Comparison of ENCODE assay signal across 22 cellular contexts in the genomic region with DNA sequence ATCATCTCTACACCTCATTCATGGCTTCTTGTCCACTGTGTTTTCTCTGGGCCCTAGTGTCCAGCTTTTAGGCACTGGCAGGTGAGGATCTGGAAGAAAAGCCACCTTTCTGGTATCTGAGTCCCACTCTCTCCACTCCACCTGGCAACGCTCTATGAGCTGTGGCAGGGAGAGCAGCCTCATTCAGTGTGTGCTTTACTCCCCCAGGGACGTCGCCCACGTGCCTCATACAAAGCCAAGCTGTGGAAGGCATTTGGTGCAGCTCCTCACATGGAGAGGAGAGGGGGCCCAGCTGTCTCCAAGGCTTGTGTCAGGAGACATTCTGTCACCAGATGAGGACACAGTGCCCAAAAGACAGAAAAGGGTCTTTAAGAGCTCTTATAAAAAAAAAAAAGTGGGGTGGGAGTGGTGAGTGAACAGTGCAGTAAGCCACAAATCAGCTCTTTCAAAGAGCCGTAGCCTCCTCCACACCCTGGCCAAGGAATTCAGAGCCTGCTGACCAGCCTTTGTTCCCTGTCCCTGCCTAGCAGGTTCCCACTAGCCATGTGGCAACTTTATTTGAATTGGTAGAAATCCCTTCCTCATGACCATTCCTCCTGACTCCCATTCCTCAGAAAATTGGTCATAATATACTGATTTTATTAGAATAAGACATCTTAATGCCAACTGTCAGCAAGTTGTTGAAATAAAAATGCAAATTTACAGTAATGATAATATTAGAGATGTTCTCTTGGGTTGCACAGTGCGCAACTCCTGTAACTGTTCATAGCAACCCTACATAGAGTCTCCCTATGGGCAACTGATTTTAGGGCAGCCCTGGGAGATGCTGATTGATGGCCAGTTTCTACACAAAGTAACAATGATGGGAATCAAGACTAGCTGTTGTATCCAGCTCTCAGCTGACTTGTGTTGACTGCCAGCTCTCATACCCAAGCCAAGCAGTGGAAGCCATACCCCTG. TPM values are rescaled to one million over a fixed set of nuclear protein-coding genes. Genes with fewer than 3 reads are reported as not detected.
DNase-seq lines count a peak whose midpoint lies in the region; ATAC-seq and TF ChIP-seq lines count a peak whose summit lies in the region.
"Had no signal": no experiment of that assay in that cellular context is flagged by ENCODE, and none has a peak within 500 bp of the region (broad histone marks: within the 10 kb centered on the region; RNA-seq: fewer than 3 reads in every experiment).

No MANE protein-coding gene starts in this region.

- peaks cover 2% of the 10 kb centered on the region for H4K20me1 ChIP-seq in mammary epithelial cell (ENCODE audit: insufficient read depth, low read length)

- CTCF ChIA-PET in mammary epithelial cell (lab: Charles Lee; ENCODE audit: low non-redundant PET) = no interaction called here
- CTCF ChIA-PET in MCF 10A (lab: Yijun Ruan, JAX) = interaction anchor here (0.6 kb wide), 1 partner anchor 135 kb away, joined by 4 read pairs; no protein-coding TSS in a partner anchor

- dilution Hi-C loops in mammary epithelial cell (cut with HindIII; ENCODE audit: low sequenced_read_pairs) = no loop called here

- POLR2A ChIA-PET in MCF 10A (lab: Yijun Ruan, JAX) = interaction anchor here (0.7 kb wide), 1 partner anchor 13 kb away, joined by 3 read pairs; no protein-coding TSS in a partner anchor

- no peaks in the 10 kb centered on the region for H3K79me2 ChIP-seq in mammary epithelial cell (ENCODE audit: insufficient read depth, low read length)

- H3K36me3 Mint-ChIP-seq in MCF 10A (ENCODE audit: insufficient read depth, unreplicated experiment) (peaks cover 20% of the 10 kb centered on the region), type B pancreatic cell (no peaks in the 10 kb centered on the region)
- H3K36me3 Mint-ChIP-seq: activated naive CD4-positive, alpha-beta T cell treated with anti-CD3 and anti-CD28 coated beads, Interleukin-2, amount 10 ng/mL, durations not matched to agents 7 days and 5 days; immature natural killer cell; memory B cell; natural killer cell treated with Interleukin-12 subunit alpha and Interleukin-12 subunit beta and Interleukin-15 and Interleukin-18, amount 100 ng/mL, for 72 hours had no signal

- H3K9ac ChIP-seq in mammary epithelial cell (ENCODE audit: insufficient read depth, low read length) = no peak overlapping the region

- 74% methylated on average over 6 of the region's 6 CpGs for WGBS in mammary epithelial cell (ENCODE audit: low coverage, missing lambda C conversion rate)

- H3K9me3 ChIP-seq in mammary epithelial cell (replicated peaks; ENCODE audit: insufficient read depth, low read length) = no peaks in the 10 kb centered on the region
- H3K9me3 ChIP-seq: body of pancreas, esophagus muscularis mucosa, MG63 had no signal

- in situ Hi-C loops in mammary epithelial cell (cut with MboI; ENCODE audit: low sequenced_read_pairs in 2 of 2) = no loop called here

- no peaks in the 10 kb centered on the region for H3K36me3 ChIP-seq in mammary epithelial cell (ENCODE audit: insufficient read depth, low read length)
- H3K36me3 ChIP-seq: MG63 had no signal

- peaks cover 40% of the 10 kb centered on the region for H3K4me1 Mint-ChIP-seq in MCF 10A (ENCODE audit: insufficient read depth, unreplicated experiment)
- H3K4me1 Mint-ChIP-seq in type B pancreatic cell (ENCODE audit: unreplicated experiment) = peaks cover 10% of the 10 kb centered on the region
- H3K4me1 Mint-ChIP-seq: immature natural killer cell, memory B cell had no signal

- no peak overlapping the region for H3K27ac ChIP-seq in mammary epithelial cell (ENCODE audit: insufficient read depth, low read depth, low read length)
- H3K27ac ChIP-seq: body of pancreas, esophagus muscularis mucosa, SK-N-MC had no signal

- intact Hi-C loops in mammary epithelial cell (cut with micrococcal nuclease) (no loop called here), MCF 10A (cut with micrococcal nuclease) (no loop called here)

- TF ChIP-seq CTCF in mammary epithelial cell (conservative IDR thresholded peaks at IDR 0.05 in 1 of 2, IDR thresholded peaks at IDR 0.05 in 1 of 2; ENCODE audit: extremely low read depth in 1 of 2, insufficient read depth in 1 of 2, low read depth in 1 of 2, low read length in 2 of 2) = no peak
- no peak for TF ChIP-seq CTCF in MCF 10A (IDR thresholded peaks at IDR 0.05; ENCODE audit: unreplicated experiment)
- no peak for TF ChIP-seq CTCF in type B pancreatic cell (conservative IDR thresholded peaks at IDR 0.05)

- H3K9me3 Mint-ChIP-seq in MCF 10A (ENCODE audit: unreplicated experiment) (no peaks in the 10 kb centered on the region), type B pancreatic cell (no peaks in the 10 kb centered on the region)
- H3K9me3 Mint-ChIP-seq: activated naive CD4-positive, alpha-beta T cell treated with anti-CD3 and anti-CD28 coated beads, Interleukin-2, amount 10 ng/mL, durations not matched to agents 7 days and 5 days; immature natural killer cell; memory B cell; natural killer cell treated with Interleukin-12 subunit alpha and Interleukin-12 subunit beta and Interleukin-15 and Interleukin-18, amount 100 ng/mL, for 72 hours had no signal

- BruUV-seq in mammary epithelial cell (replicated peaks; lab: Mats Ljungman, UMichigan) = no TSS peak
- BruUV-seq in MCF 10A (replicated peaks; lab: Mats Ljungman, UMichigan) = no TSS peak

- no peak overlapping the region for H3K4me2 ChIP-seq in mammary epithelial cell (ENCODE audit: insufficient read depth, low read depth, low read length)

- H3K27me3 ChIP-seq in mammary epithelial cell (ENCODE audit: insufficient read depth, low read length) = peaks cover 8% of the 10 kb centered on the region
- H3K27me3 ChIP-seq: body of pancreas, esophagus muscularis mucosa, MG63 had no signal

- no peak overlapping the region for H3K4me3 ChIP-seq in mammary epithelial cell (replicated peaks in 1 of 3; ENCODE audit: insufficient read depth in 1 of 3, low read depth in 2 of 3, low read length in 3 of 3)
- H3K4me3 ChIP-seq: body of pancreas, esophagus muscularis mucosa, MG63, SK-N-MC had no signal

- peaks cover 17% of the 10 kb centered on the region for H3K4me1 ChIP-seq in mammary epithelial cell (ENCODE audit: insufficient read depth, low read length)
- H3K4me1 ChIP-seq: body of pancreas, esophagus muscularis mucosa had no signal

- H3K27me3 Mint-ChIP-seq in MCF 10A (ENCODE audit: insufficient read depth, unreplicated experiment) = no peaks in the 10 kb centered on the region
- peaks cover 3% of the 10 kb centered on the region for H3K27me3 Mint-ChIP-seq in type B pancreatic cell

- DNase-seq in mammary epithelial cell (peak; percentile 42), MCF 10A (ENCODE audit: unreplicated experiment) (no peak), anterior cingulate cortex (lab: John Stamatoyannopoulos, UW) (peak in 36 of 58 donors; percentile 9 to 79 (median 32)), medulla oblongata (ENCODE audit: extremely low spot score) (peak; percentile 85), type B pancreatic cell (ENCODE audit: extremely low spot score, unreplicated experiment) (no peak), COR-L47 (lab: John Stamatoyannopoulos, UW) (no peak)
- no peak for DNase-seq in activated CD8-positive, alpha-beta memory T cell treated with anti-CD3 and anti-CD28 coated beads for 24 hours
- DNase-seq: activated CD8-positive, alpha-beta memory T cell treated with anti-CD3 and anti-CD28 coated beads, Interleukin-2, amount 50 U/mL, for 48 hours; activated naive CD4-positive, alpha-beta T cell treated with anti-CD3 and anti-CD28 coated beads, Interleukin-2, amount 10 ng/mL, durations not matched to agents 7 days and 5 days; body of pancreas; immature natural killer cell; MG63; NCI-H2029 treated with DMSO at 0.1 percent for 48 hours; NCI-H69; OCI-M1; T1000 had no signal

- H3K4me3 Mint-ChIP-seq in MCF 10A (ENCODE audit: unreplicated experiment) (no peak overlapping the region), type B pancreatic cell (no peak overlapping the region)
- H3K4me3 Mint-ChIP-seq: activated naive CD4-positive, alpha-beta T cell treated with anti-CD3 and anti-CD28 coated beads, Interleukin-2, amount 10 ng/mL, durations not matched to agents 7 days and 5 days; immature natural killer cell; memory B cell; natural killer cell treated with Interleukin-12 subunit alpha and Interleukin-12 subunit beta and Interleukin-15 and Interleukin-18, amount 100 ng/mL, for 72 hours had no signal

- no peak for ATAC-seq in HG03457 (IDR thresholded peaks at IDR 0.05; ENCODE audit: unreplicated experiment)
- ATAC-seq: body of pancreas; HepG2; natural killer cell treated with Interleukin-12 subunit alpha and Interleukin-12 subunit beta and Interleukin-15 and Interleukin-18, amount 100 ng/mL, for 72 hours had no signal

- H3K27ac Mint-ChIP-seq in MCF 10A (ENCODE audit: low read depth, unreplicated experiment) = no peak overlapping the region
- peak overlapping the region; percentile 80 for H3K27ac Mint-ChIP-seq in type B pancreatic cell
- H3K27ac Mint-ChIP-seq: activated naive CD4-positive, alpha-beta T cell treated with anti-CD3 and anti-CD28 coated beads, Interleukin-2, amount 10 ng/mL, durations not matched to agents 7 days and 5 days; immature natural killer cell; memory B cell; natural killer cell treated with Interleukin-12 subunit alpha and Interleukin-12 subunit beta and Interleukin-15 and Interleukin-18, amount 100 ng/mL, for 72 hours had no signal

- H2AFZ ChIP-seq in mammary epithelial cell (ENCODE audit: low read depth, low read length) = no peak overlapping the region

RNA-seq across cellular contexts. Expression of gene GALNT15, which starts 29.5 kb away (rescaled TPM):
- total RNA-seq in mammary epithelial cell (under 1 TPM in 1 of 2 donors, not detected in 1; under 0.01 TPM), MCF 10A (2022) (3.0 and 10.2 TPM in 2 replicates), type B pancreatic cell (ENCODE audit: low replicate concordance) (0.17 TPM in 1 of 2 replicates, not detected in the other)
- polyA plus RNA-seq in mammary epithelial cell = 0.05 TPM
- not detected for polyA minus RNA-seq in mammary epithelial cell
- total RNA-seq: natural killer cell treated with Interleukin-12 subunit alpha and Interleukin-12 subunit beta and Interleukin-15 and Interleukin-18, amount 100 ng/mL, for 72 hours had no signal
- polyA plus RNA-seq: immature natural killer cell had no signal

Comparison
In these comparisons a context has a peak if more than half of its experiments do, and no peak if none do; other contexts are left out.
1. DNase-seq: peak in mammary epithelial cell (single experiment), anterior cingulate cortex (36 of 58) and medulla oblongata (single experiment); none in MCF 10A (single experiment), type B pancreatic cell (single experiment), COR-L47 (single experiment) and activated CD8-positive, alpha-beta memory T cell treated with anti-CD3 and anti-CD28 coated beads for 24 hours (single experiment).